Comparison of ENCODE assay signal across 17 cellular contexts in the genomic region with DNA sequence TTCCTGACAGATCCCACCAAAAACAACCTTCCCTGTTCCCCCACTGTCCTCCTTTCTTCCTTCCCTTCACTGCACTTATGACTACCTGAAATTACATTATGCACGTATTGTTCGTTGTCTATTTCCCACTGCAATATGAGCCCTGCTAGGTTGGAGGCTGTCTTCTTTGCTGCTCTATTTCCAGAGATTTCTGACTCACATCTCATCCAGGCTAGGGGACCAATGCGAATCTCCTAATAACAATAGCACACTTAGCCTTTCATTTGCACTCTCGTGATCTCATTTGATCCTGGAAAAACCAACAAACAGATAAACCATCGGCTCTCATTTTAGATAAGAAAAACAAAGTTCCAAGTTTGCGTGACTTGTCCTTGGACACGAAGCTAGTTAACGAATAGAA. TPM values are rescaled to one million over a fixed set of nuclear protein-coding genes. Genes with fewer than 3 reads are reported as not detected.
DNase-seq lines count a peak whose midpoint lies in the region; ATAC-seq and TF ChIP-seq lines count a peak whose summit lies in the region.
"Had no signal": no experiment of that assay in that cellular context is flagged by ENCODE, and none has a peak within 500 bp of the region (broad histone marks: within the 10 kb centered on the region; RNA-seq: fewer than 3 reads in every experiment).

No MANE protein-coding gene starts in this region.

- intact Hi-C loops in left ventricle myocardium inferior (cut with micrococcal nuclease) (loop anchor here (10.0 kb wide), 1 partner anchor 245 kb away; no protein-coding TSS in a partner anchor), cardiac septum (cut with DNase I) (loop anchor here (2.0 to 10.0 kb wide), 7 partner anchors 43 to 675 kb away; a partner anchor contains a TSS), aorta (cut with DNase I) (loop anchor here (2.0 to 5.0 kb wide), 5 partner anchors 42 to 287 kb away; a partner anchor contains a TSS)

- no peaks in the 10 kb centered on the region for H3K27me3 ChIP-seq in left ventricle myocardium inferior (ENCODE audit: low read depth)
- no peaks in the 10 kb centered on the region for H3K27me3 ChIP-seq in muscle layer of colon (ENCODE audit: control insufficient read depth in 1 of 2, insufficient read depth in 2 of 2, low read length in 2 of 2)
- H3K27me3 ChIP-seq in aorta (ENCODE audit: control insufficient read depth in 1 of 2, insufficient read depth in 2 of 2, low read length in 1 of 2): no peaks in the 10 kb centered on the region

- H3K27ac ChIP-seq in left ventricle myocardium inferior (replicated peaks) (peak overlapping the region; percentile 100), caudate nucleus (ENCODE audit: low read depth, low read length) (peak overlapping the region; percentile 99), muscle layer of colon (ENCODE audit: low read depth, low read length) (peak overlapping the region; percentile 99), aorta (ENCODE audit: low read depth in 1 of 2, low read length in 2 of 2) (peak overlapping the region; percentile 67 to 95)

- peak overlapping the region; percentile 81 for H3K9ac ChIP-seq in muscle layer of colon (ENCODE audit: low read length)

- 14 to 20% methylated on average over 8 of the region's 8 CpGs for WGBS in aorta, 2 donors

- DNase-seq in left ventricle myocardium inferior (no peak), cardiac septum (ENCODE audit: low spot score) (no peak), caudate nucleus (lab: John Stamatoyannopoulos, UW) (no peak), aorta (no peak), foreskin melanocyte (no peak)
- DNase-seq: activated B cell treated with CpG ODN at 0.5 μM for 24 hours; activated gamma-delta T cell; effector memory CD8-positive, alpha-beta T cell; GOT3; KBM-7; natural killer cell; NCI-H2171; RPMI8226; stimulated activated naive B cell treated with anti-CD40 and anti-IgM and Interleukin-4, amounts not matched to agents 10 μg/mL and 1 μg/mL and 100 μg/mL, for 72 hours had no signal

- TF ChIP-seq CTCF in left ventricle myocardium inferior (IDR thresholded peaks at IDR 0.05; ENCODE audit: borderline replicate concordance): no peak

- peak overlapping the region; percentile 76 for H3K4me3 ChIP-seq in left ventricle myocardium inferior
- H3K4me3 ChIP-seq in muscle layer of colon (ENCODE audit: low read depth in 1 of 2, low read length in 2 of 2): no peak overlapping the region
- H3K4me3 ChIP-seq in aorta (ENCODE audit: low read length in 2 of 2): peak overlapping the region in 1 of 2 donors; percentile 26

- ATAC-seq in aorta (ENCODE audit: low FRiP score) (no peak), HG02973 (IDR thresholded peaks at IDR 0.05; ENCODE audit: unreplicated experiment) (no peak), HG02623 (IDR thresholded peaks at IDR 0.05; ENCODE audit: unreplicated experiment) (no peak)
- ATAC-seq: effector memory CD8-positive, alpha-beta T cell; natural killer cell; stimulated activated naive B cell treated with anti-CD40 and anti-IgM and Interleukin-4, amounts not matched to agents 10 μg/mL and 1 μg/mL and 100 μg/mL, for 72 hours had no signal

- H3K9me3 ChIP-seq in left ventricle myocardium inferior (replicated peaks): no peaks in the 10 kb centered on the region
- H3K9me3 ChIP-seq in muscle layer of colon (ENCODE audit: low read length): no peaks in the 10 kb centered on the region
- no peaks in the 10 kb centered on the region for H3K9me3 ChIP-seq in aorta (ENCODE audit: control insufficient read depth, low read length)

- H3K36me3 ChIP-seq in left ventricle myocardium inferior (no peaks in the 10 kb centered on the region), muscle layer of colon (ENCODE audit: insufficient read depth, low read length) (no peaks in the 10 kb centered on the region), aorta (ENCODE audit: control insufficient read depth in 1 of 2, insufficient read depth in 2 of 2, low read length in 1 of 2) (no peaks in the 10 kb centered on the region)

- H3K4me1 ChIP-seq in left ventricle myocardium inferior (peaks cover 61% of the 10 kb centered on the region), muscle layer of colon (ENCODE audit: insufficient read depth, low read length) (peaks cover 14% of the 10 kb centered on the region), aorta (ENCODE audit: control insufficient read depth in 1 of 2, insufficient read depth in 2 of 2, low read length in 2 of 2) (peaks cover 3 to 4% of the 10 kb centered on the region in 2 donors)

RNA-seq across cellular contexts. Expression of a gene that starts 1.4 kb away (rescaled TPM):
- total RNA-seq in left ventricle myocardium inferior (13.2 TPM), cardiac septum (12.5 TPM), aorta (10 to 100 TPM; 11.6 to 16.5 TPM)
- 10 to 100 TPM; 10.6 to 13.4 TPM for polyA plus RNA-seq in aorta
